Comparison of ENCODE assay signal across 23 cellular contexts in the genomic region with DNA sequence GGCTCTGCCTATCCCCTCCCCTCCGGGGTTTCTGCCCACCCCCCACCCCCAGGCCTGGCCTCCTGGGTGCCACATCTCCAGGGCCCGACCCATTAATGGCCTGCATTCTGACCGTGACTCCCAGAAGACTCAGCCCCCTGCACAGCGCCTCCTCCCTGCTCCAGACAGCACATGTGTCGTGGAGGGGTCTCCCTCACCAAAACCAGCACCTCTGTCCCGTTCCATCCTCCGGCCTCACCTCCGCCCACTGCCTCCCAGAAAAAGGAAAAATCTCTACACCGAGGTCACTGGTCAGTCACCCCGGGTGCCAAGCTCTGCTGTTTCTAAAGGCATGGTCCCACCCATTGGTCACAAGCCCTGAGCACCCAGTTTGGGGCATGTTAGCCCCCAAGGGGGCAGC.
"Had no signal": no experiment of that assay in that cellular context is flagged by ENCODE, and none has a peak within 500 bp of the region (broad histone marks: within the 10 kb centered on the region; RNA-seq: fewer than 3 reads in every experiment).

No MANE protein-coding gene starts in this region.

- H3K27me3 Mint-ChIP-seq: type B pancreatic cell had no signal

- H3K4me2 ChIP-seq: hepatocyte had no signal

- ATAC-seq: effector memory CD8-positive, alpha-beta T cell; left cardiac atrium; left lung; mucosa of descending colon; psoas muscle; right cardiac atrium; stimulated activated memory B cell treated with anti-CD40 and anti-IgM and Interleukin-4, amounts not matched to agents 10 μg/mL and 1 μg/mL and 100 μg/mL, for 72 hours had no signal

- H3K4me3 ChIP-seq: hepatocyte, left lung, mucosa of descending colon, ovary, psoas muscle, sigmoid colon, thyroid gland had no signal

- H3K27ac Mint-ChIP-seq: effector memory CD8-positive, alpha-beta T cell; mesothelial cell of epicardium; nephron; stimulated activated memory B cell treated with anti-CD40 and anti-IgM and Interleukin-4, amounts not matched to agents 10 μg/mL and 1 μg/mL and 100 μg/mL, for 72 hours; stimulated activated naive CD8-positive, alpha-beta T cell treated with anti-CD3 and anti-CD28 coated beads, Interleukin-15, Interleukin-2, amounts not matched to agents 100 ng/mL and 50 ng/mL, for 24 hours; type B pancreatic cell had no signal

- H3K9me3 ChIP-seq: left lung, mucosa of descending colon, ovary, psoas muscle, sigmoid colon, thyroid gland had no signal

- H3K4me1 Mint-ChIP-seq: naive B cell; stimulated activated memory B cell treated with anti-CD40 and anti-IgM and Interleukin-4, amounts not matched to agents 10 μg/mL and 1 μg/mL and 100 μg/mL, for 72 hours had no signal

- H3K9me3 Mint-ChIP-seq: effector memory CD8-positive, alpha-beta T cell; mesothelial cell of epicardium; nephron; stimulated activated memory B cell treated with anti-CD40 and anti-IgM and Interleukin-4, amounts not matched to agents 10 μg/mL and 1 μg/mL and 100 μg/mL, for 72 hours; stimulated activated naive CD8-positive, alpha-beta T cell treated with anti-CD3 and anti-CD28 coated beads, Interleukin-15, Interleukin-2, amounts not matched to agents 100 ng/mL and 50 ng/mL, for 24 hours; type B pancreatic cell had no signal

- FAIRE-seq: endometrium, frontal cortex, urothelium cell line had no signal

- DNase-seq: cortex of kidney; effector memory CD8-positive, alpha-beta T cell; left cardiac atrium; mesenchymal stem cell; mucosa of descending colon; naive B cell; occipital lobe; ovary; psoas muscle; right cardiac atrium; sigmoid colon; stimulated activated CD4-positive, alpha-beta T cell treated with anti-CD3 and anti-CD28 coated beads, Interleukin-4, amount 100 ng/mL, for 4 hours; thyroid gland had no signal

- H3K4me1 ChIP-seq: left lung, psoas muscle had no signal

- H3K79me2 ChIP-seq: hepatocyte had no signal

- H2AFZ ChIP-seq: hepatocyte had no signal

- H3K27ac ChIP-seq: hepatocyte, left lung, ovary, psoas muscle, sigmoid colon, thyroid gland had no signal

- H3K27me3 ChIP-seq: hepatocyte, left lung, ovary, sigmoid colon, thyroid gland had no signal

- H3K36me3 ChIP-seq: left lung, ovary, sigmoid colon, thyroid gland had no signal

- H3K36me3 Mint-ChIP-seq: naive B cell; stimulated activated memory B cell treated with anti-CD40 and anti-IgM and Interleukin-4, amounts not matched to agents 10 μg/mL and 1 μg/mL and 100 μg/mL, for 72 hours had no signal

- H3K4me3 Mint-ChIP-seq: effector memory CD8-positive, alpha-beta T cell; mesothelial cell of epicardium; naive B cell; nephron; stimulated activated memory B cell treated with anti-CD40 and anti-IgM and Interleukin-4, amounts not matched to agents 10 μg/mL and 1 μg/mL and 100 μg/mL, for 72 hours; stimulated activated naive CD8-positive, alpha-beta T cell treated with anti-CD3 and anti-CD28 coated beads, Interleukin-15, Interleukin-2, amounts not matched to agents 100 ng/mL and 50 ng/mL, for 24 hours; type B pancreatic cell had no signal
